17 cellular contexts compared by ENCODE assay signal in the genomic region with DNA sequence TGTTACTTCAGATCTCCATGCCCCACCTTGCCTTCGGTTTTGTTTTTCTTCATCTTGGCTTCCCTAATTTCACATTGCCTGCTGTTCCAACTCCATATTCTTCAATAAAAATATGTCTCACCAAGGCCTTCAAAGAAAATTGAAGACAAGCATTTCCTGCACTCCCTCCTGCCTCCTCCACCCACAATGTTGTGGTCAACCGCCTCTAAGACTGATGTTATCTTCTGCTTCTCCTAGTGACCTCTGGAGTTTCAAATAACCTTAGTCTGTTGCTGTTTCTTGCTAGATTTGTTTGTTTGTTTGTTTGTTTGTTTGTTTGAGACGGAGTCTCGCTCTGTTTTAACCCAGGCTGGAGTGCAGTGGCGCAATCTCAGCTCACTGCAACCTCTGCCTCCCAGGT. TPM values are rescaled to one million over a fixed set of nuclear protein-coding genes. Genes with fewer than 3 reads are reported as not detected.
DNase-seq lines count a peak whose midpoint lies in the region; ATAC-seq and TF ChIP-seq lines count a peak whose summit lies in the region.
"Had no signal": no experiment of that assay in that cellular context is flagged by ENCODE, and none has a peak within 500 bp of the region (broad histone marks: within the 10 kb centered on the region; RNA-seq: fewer than 3 reads in every experiment).

No MANE protein-coding gene starts in this region.

- TF ChIP-seq CTCF in HEK293 (tag by site-specific recombination; IDR thresholded peaks at IDR 0.05) (no peak), fibroblast of villous mesenchyme (IDR thresholded peaks at IDR 0.05; ENCODE audit: insufficient read depth, low read depth, low read length) (no peak)

- H3K36me3 ChIP-seq in HEK293 (ENCODE audit: control insufficient read depth in 2 of 2, insufficient read depth in 1 of 2, low read length in 2 of 2), result peaks cover 19 to 36% of the 10 kb centered on the region in 2 experiments
- H3K36me3 ChIP-seq: MG63 had no signal

- peak overlapping the region; percentile 16 for H3K27ac Mint-ChIP-seq in T-helper 1 cell treated with Interleukin-12 subunit alpha and Interleukin-12 subunit beta and Interleukin-4 antibody, amounts not matched to agents 30 μg/mL and 1 μg/mL, for 36 hours

- no peak overlapping the region; the same call in 1 of the 2 replicates for H3K27ac ChIP-seq in HEK293 (ENCODE audit: extremely low read depth, low read depth, low read length)
- H3K27ac ChIP-seq: testis had no signal

- POLR2A ChIA-PET in HEK293 (lab: Yijun Ruan, JAX), result interaction anchor here (1.2 kb wide), 1 partner anchor 63 kb away, joined by 3 read pairs; the partner anchor contains the start of gene SERTAD1

- no peaks in the 10 kb centered on the region for H3K36me3 Mint-ChIP-seq in T-helper 1 cell treated with Interleukin-12 subunit alpha and Interleukin-12 subunit beta and Interleukin-4 antibody, amounts not matched to agents 30 μg/mL and 1 μg/mL, for 36 hours (ENCODE audit: low read depth)

- H3K9me3 Mint-ChIP-seq in T-helper 1 cell treated with Interleukin-12 subunit alpha and Interleukin-12 subunit beta and Interleukin-4 antibody, amounts not matched to agents 30 μg/mL and 1 μg/mL, for 36 hours, result no peaks in the 10 kb centered on the region
- H3K9me3 Mint-ChIP-seq: neural crest cell had no signal

- no peaks in the 10 kb centered on the region for H3K27me3 Mint-ChIP-seq in T-helper 1 cell treated with Interleukin-12 subunit alpha and Interleukin-12 subunit beta and Interleukin-4 antibody, amounts not matched to agents 30 μg/mL and 1 μg/mL, for 36 hours (ENCODE audit: low read depth)

- H3K4me1 ChIP-seq in HEK293 (ENCODE audit: control insufficient read depth, insufficient read depth, low read length), result peaks cover 36% of the 10 kb centered on the region

- DNase-seq in CD1c-positive myeloid dendritic cell (ENCODE audit: extremely low spot score), result peak; percentile 62
- peak; percentile 53 for DNase-seq in fibroblast of villous mesenchyme (ENCODE audit: low read depth)
- DNase-seq in NCI-H226, result no peak
- DNase-seq: aorta, DND-41, MG63, NCI-H2029 treated with DMSO at 0.1 percent for 48 hours, NCI-H526, testis had no signal

- ATAC-seq in HG02678 (IDR thresholded peaks at IDR 0.05; ENCODE audit: unreplicated experiment) (no peak), GM18909 (IDR thresholded peaks at IDR 0.05; ENCODE audit: poor library complexity, unreplicated experiment) (no peak), GM19452 (IDR thresholded peaks at IDR 0.05; ENCODE audit: unreplicated experiment) (no peak)

- CTCF ChIA-PET in HEK293 (lab: Yijun Ruan, JAX), result interaction anchor here (0.6 to 2.6 kb wide), 4 partner anchors 58 to 272 kb away, joined by 3 to 15 read pairs (median 4); no protein-coding TSS in a partner anchor

- H3K4me3 ChIP-seq in HEK293 (ENCODE audit: low read depth, low read length) (no peak overlapping the region), fibroblast of villous mesenchyme (ENCODE audit: low read depth, low read length) (no peak overlapping the region)
- H3K4me3 ChIP-seq: MG63, testis had no signal

- no peak overlapping the region for H3K4me3 Mint-ChIP-seq in T-helper 1 cell treated with Interleukin-12 subunit alpha and Interleukin-12 subunit beta and Interleukin-4 antibody, amounts not matched to agents 30 μg/mL and 1 μg/mL, for 36 hours
- H3K4me3 Mint-ChIP-seq: neural crest cell had no signal

- peaks cover 9% of the 10 kb centered on the region for H3K4me1 Mint-ChIP-seq in T-helper 1 cell treated with Interleukin-12 subunit alpha and Interleukin-12 subunit beta and Interleukin-4 antibody, amounts not matched to agents 30 μg/mL and 1 μg/mL, for 36 hours (ENCODE audit: low read depth)

- no peaks in the 10 kb centered on the region for H3K9me3 ChIP-seq in HEK293 (ENCODE audit: control insufficient read depth, insufficient read depth, low read depth, low read length)
- H3K9me3 ChIP-seq: MG63, testis had no signal

TF ChIP-seq in HEK293, 187 proteins besides CTCF, POLR2A, EP300 and RAD21:
- no peak for TF ChIP-seq ZNF521 (tag by site-specific recombination; IDR thresholded peaks at IDR 0.05)
- TF ChIP-seq EGR2 (tag by site-specific recombination; IDR thresholded peaks at IDR 0.05; ENCODE audit: low read depth), result peak; percentile 73
- TF ChIP-seq ZFHX2 (tag by site-specific recombination; conservative IDR thresholded peaks at IDR 0.05), result peak; percentile 73
- TF ChIP-seq ZSCAN4 (tag by site-specific recombination; IDR thresholded peaks at IDR 0.05), result no peak
- TF ChIP-seq ZNF366 (tag by site-specific recombination; conservative IDR thresholded peaks at IDR 0.05), result 0 out of 2 replicates have a peak, but pooled peaks have one; percentile 18
TF ChIP-seq in HEK293: peak in this region for 3.

RNA-seq across cellular contexts. Expression of gene PLD3, which starts 14.6 kb away (rescaled TPM):
- total RNA-seq in fibroblast of villous mesenchyme, result 146 and 152 TPM in 2 replicates

RNA-seq across cellular contexts. Expression of gene C19orf47, which starts 14.9 kb away (rescaled TPM):
- 11.2 and 11.9 TPM in 2 replicates for total RNA-seq in fibroblast of villous mesenchyme

RNA-seq across cellular contexts. Expression of gene HIPK4, which starts 26.9 kb away (rescaled TPM):
- under 0.01 TPM in 2 replicates for total RNA-seq in fibroblast of villous mesenchyme
- total RNA-seq: RPMI7951; T-helper 1 cell treated with Interleukin-12 subunit alpha and Interleukin-12 subunit beta and Interleukin-4 antibody, amounts not matched to agents 30 ng/mL and 1 ng/mL, for 36 hours had no signal

RNA-seq across cellular contexts. Expression of gene PRX, which starts 50.0 kb away (rescaled TPM):
- total RNA-seq in fibroblast of villous mesenchyme, result 0.86 and 1.9 TPM in 2 replicates
